17 cellular contexts compared by ENCODE assay signal in the genomic region with DNA sequence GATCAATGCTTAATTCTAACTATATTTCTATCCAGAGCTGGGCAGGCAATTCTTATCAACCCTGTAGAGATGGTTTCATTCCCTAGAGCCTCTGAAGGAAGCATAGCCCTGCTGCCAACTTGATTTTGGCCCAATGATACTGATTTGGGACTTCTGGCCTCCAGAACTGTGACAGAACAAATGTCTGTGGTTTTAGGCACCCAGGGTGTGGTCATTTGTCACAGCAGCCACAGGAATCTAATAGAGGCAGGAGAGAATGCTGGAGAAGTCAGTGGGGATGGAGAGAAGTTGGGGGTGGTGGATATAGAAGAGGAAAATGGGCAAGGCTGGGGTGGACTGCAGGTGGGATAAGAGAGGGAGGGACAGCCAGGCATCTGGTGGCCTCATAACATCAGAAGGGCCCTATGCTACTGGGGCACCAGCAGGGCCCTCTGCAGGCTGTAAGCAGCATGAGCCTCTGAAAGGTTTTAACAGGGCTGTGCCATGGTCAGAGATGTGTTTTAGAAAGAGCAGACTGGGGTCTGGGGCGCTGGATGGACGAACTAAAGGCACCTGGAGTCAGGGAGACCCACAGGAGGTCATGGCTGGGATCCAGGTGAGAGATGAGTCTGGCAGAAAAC. TPM values are rescaled to one million over a fixed set of nuclear protein-coding genes. Genes with fewer than 3 reads are reported as not detected.
DNase-seq lines count a peak whose midpoint lies in the region; ATAC-seq and TF ChIP-seq lines count a peak whose summit lies in the region.
"Had no signal": no experiment of that assay in that cellular context is flagged by ENCODE, and none has a peak within 500 bp of the region (broad histone marks: within the 10 kb centered on the region; RNA-seq: fewer than 3 reads in every experiment).

No MANE protein-coding gene starts in this region.

- H3K9me3 Mint-ChIP-seq in activated T-helper 17 cell treated with anti-CD3 and anti-CD28 coated beads, Interleukin-2, amount 50 U/mL, for 72 hours, result no peaks in the 10 kb centered on the region
- H3K9me3 Mint-ChIP-seq: activated CD4-positive, alpha-beta memory T cell treated with anti-CD3 and anti-CD28 coated beads for 36 hours; activated T-cell treated with anti-CD3 and anti-CD28 coated beads, Interleukin-2, amount 50 U/mL, for 4 hours had no signal

- ATAC-seq in HCT116 (peak; percentile 66), right cardiac atrium (no peak)
- ATAC-seq in activated T-helper 17 cell treated with anti-CD3 and anti-CD28 coated beads, Interleukin-2, amount 50 U/mL, for 72 hours (replicated peaks), result no peak
- ATAC-seq: activated T-cell treated with anti-CD3 and anti-CD28 coated beads, Interleukin-2, amount 50 U/mL, for 4 hours; sciatic nerve had no signal

- no peak for TF ChIP-seq POLR2A in HCT116 (IDR thresholded peaks at IDR 0.05; ENCODE audit: borderline replicate concordance, extremely low read depth, insufficient read depth, insufficient read length)

- H3K4me3 ChIP-seq in BLaER1 treated with 17β-estradiol and CSF1 and Interleukin-3, amounts not matched to agents 10 nM and 100 nM, result no peak overlapping the region
- H3K4me3 ChIP-seq in HCT116 (replicated peaks in 1 of 2; ENCODE audit: low read depth in 1 of 2, low read length in 2 of 2) (no peak overlapping the region), right cardiac atrium (ENCODE audit: low read length) (no peak overlapping the region)
- H3K4me3 ChIP-seq: cardiac muscle cell, esophagus muscularis mucosa, vagina had no signal

- no TSS peak for BruUV-seq in HCT116 (replicated peaks; lab: Mats Ljungman, UMichigan)

- intact Hi-C loops in HCT116 (cut with micrococcal nuclease), result no loop called here
- intact Hi-C loops in right cardiac atrium (cut with DNase I), result no loop called here

- TF ChIP-seq RAD21 in HCT116 (IDR thresholded peaks at IDR 0.05; ENCODE audit: low read depth), result no peak

- no peaks in the 10 kb centered on the region; a peak in 2 of 22 replicates for H4K20me1 ChIP-seq in BLaER1 treated with 17β-estradiol and CSF1 and Interleukin-3, amounts not matched to agents 10 nM and 100 nM
- H4K20me1 ChIP-seq in HCT116 (ENCODE audit: insufficient read depth), result no peaks in the 10 kb centered on the region

- no peaks in the 10 kb centered on the region for H3K79me2 ChIP-seq in HCT116 (ENCODE audit: insufficient read depth, low read length)

- H3K27me3 Mint-ChIP-seq in activated T-helper 17 cell treated with anti-CD3 and anti-CD28 coated beads, Interleukin-2, amount 50 U/mL, for 72 hours, result no peaks in the 10 kb centered on the region
- H3K27me3 Mint-ChIP-seq: activated CD4-positive, alpha-beta memory T cell treated with anti-CD3 and anti-CD28 coated beads for 36 hours had no signal

- H3K9ac ChIP-seq in BLaER1 treated with 17β-estradiol and CSF1 and Interleukin-3, amounts not matched to agents 10 nM and 100 nM, result peak overlapping the region in 1 of 11 experiments; percentile 24; a peak in 1 of 22 replicates
- no peak overlapping the region for H3K9ac ChIP-seq in HCT116 (ENCODE audit: low read length)
- H3K9ac ChIP-seq: KMS-11 had no signal

- peak overlapping the region; percentile 10 for H3K27ac Mint-ChIP-seq in activated T-helper 17 cell treated with anti-CD3 and anti-CD28 coated beads, Interleukin-2, amount 50 U/mL, for 72 hours
- H3K27ac Mint-ChIP-seq: activated CD4-positive, alpha-beta memory T cell treated with anti-CD3 and anti-CD28 coated beads for 36 hours had no signal

- no peak overlapping the region for H3K4me3 Mint-ChIP-seq in activated T-helper 17 cell treated with anti-CD3 and anti-CD28 coated beads, Interleukin-2, amount 50 U/mL, for 72 hours
- H3K4me3 Mint-ChIP-seq: activated CD4-positive, alpha-beta memory T cell treated with anti-CD3 and anti-CD28 coated beads for 36 hours; activated T-cell treated with anti-CD3 and anti-CD28 coated beads, Interleukin-2, amount 50 U/mL, for 4 hours had no signal

- TF ChIP-seq CTCF in HCT116 (IDR thresholded peaks at IDR 0.05 in 2 of 3, conservative IDR thresholded peaks at IDR 0.05 in 1 of 3; ENCODE audit: borderline replicate concordance in 1 of 3, insufficient read depth in 1 of 3, low read depth in 2 of 3, low read length in 2 of 3), result peak in 1 of 3 experiments; percentile 26; a peak in 2 of 6 replicates

- no peaks in the 10 kb centered on the region for H3K9me3 ChIP-seq in BLaER1 treated with 17β-estradiol and CSF1 and Interleukin-3, amounts not matched to agents 10 nM and 100 nM (replicated peaks in 1 of 11)
- H3K9me3 ChIP-seq in HCT116 (ENCODE audit: control insufficient read depth in 1 of 2, insufficient read depth in 1 of 2, low read depth in 1 of 2, low read length in 2 of 2) (no peaks in the 10 kb centered on the region), right cardiac atrium (ENCODE audit: control insufficient read depth, low read length) (no peaks in the 10 kb centered on the region)
- H3K9me3 ChIP-seq: esophagus muscularis mucosa, vagina had no signal

- H3K4me1 Mint-ChIP-seq in activated T-helper 17 cell treated with anti-CD3 and anti-CD28 coated beads, Interleukin-2, amount 50 U/mL, for 72 hours, result no peaks in the 10 kb centered on the region

- peak overlapping the region in 8 of 11 experiments; percentile 22 to 59 (median 46); a peak in 12 of 22 replicates for H3K27ac ChIP-seq in BLaER1 treated with 17β-estradiol and CSF1 and Interleukin-3, amounts not matched to agents 10 nM and 100 nM
- H3K27ac ChIP-seq in HCT116 (ENCODE audit: low read depth, low read length) (no peak overlapping the region), right cardiac atrium (ENCODE audit: low read length) (no peak overlapping the region)
- H3K27ac ChIP-seq: cardiac muscle cell, esophagus muscularis mucosa, KMS-11, vagina had no signal

- H3K4me1 ChIP-seq in BLaER1 treated with 17β-estradiol and CSF1 and Interleukin-3, amounts not matched to agents 10 nM and 100 nM, result peaks cover 12 to 35% (median 26%) of the 10 kb centered on the region in 10 experiments
- H3K4me1 ChIP-seq in HCT116 (ENCODE audit: control insufficient read depth in 1 of 2, insufficient read depth in 2 of 2, low read length in 2 of 2), result peaks cover 0 to 8% of the 10 kb centered on the region in 2 experiments; a peak in 2 of 4 replicates
- H3K4me1 ChIP-seq in right cardiac atrium (ENCODE audit: control insufficient read depth, insufficient read depth, low read length), result no peaks in the 10 kb centered on the region
- H3K4me1 ChIP-seq: esophagus muscularis mucosa, vagina had no signal

- DNase-seq in HCT116 (ENCODE audit: low read depth, low spot score) (no peak), myocyte (ENCODE audit: low read depth) (peak; percentile 77), NCI-H748 treated with DMSO at 0.1 percent for 48 hours (lab: John Stamatoyannopoulos, UW) (no peak), right cardiac atrium (no peak), kidney glomerular epithelial cell (lab: John Stamatoyannopoulos, UW) (no peak)
- DNase-seq: activated CD4-positive, alpha-beta memory T cell treated with anti-CD3 and anti-CD28 coated beads for 36 hours; activated T-cell treated with anti-CD3 and anti-CD28 coated beads, Interleukin-2, amount 50 U/mL, for 4 hours; NCI-H774; stimulated activated CD4-positive, alpha-beta T cell treated with anti-CD3 and anti-CD28 coated beads, Interleukin-1b, Interleukin-23, amount 100 ng/mL, for 48 hours; T-helper 1 cell had no signal

- H3K4me2 ChIP-seq in BLaER1 treated with 17β-estradiol and CSF1 and Interleukin-3, amounts not matched to agents 10 nM and 100 nM, result peak overlapping the region in 7 of 11 experiments; percentile 11 to 78 (median 64); a peak in 13 of 22 replicates
- H3K4me2 ChIP-seq in HCT116 (ENCODE audit: low read length), result peak overlapping the region; percentile 31; the same call in 1 of the 2 replicates
- H3K4me2 ChIP-seq: KMS-11 had no signal

- RAD21 ChIA-PET in HCT116 (lab: Charles Lee; ENCODE audit: low non-redundant PET in 1 of 2, low total read pairs in 2 of 2, uncharacterized antibody in 2 of 2, unreplicated experiment in 2 of 2), result no interaction called here

- no peak overlapping the region for H2AFZ ChIP-seq in HCT116 (ENCODE audit: low read depth, low read length, poor library complexity, severe bottlenecking)

- no peaks in the 10 kb centered on the region for H3K9me2 ChIP-seq in HCT116 (ENCODE audit: insufficient read depth)

- H3K36me3 Mint-ChIP-seq in activated T-helper 17 cell treated with anti-CD3 and anti-CD28 coated beads, Interleukin-2, amount 50 U/mL, for 72 hours (ENCODE audit: low read depth), result no peaks in the 10 kb centered on the region
- H3K36me3 Mint-ChIP-seq: activated CD4-positive, alpha-beta memory T cell treated with anti-CD3 and anti-CD28 coated beads for 36 hours had no signal

- 81% methylated on average over 2 of the region's 2 CpGs for WGBS in right cardiac atrium

- no peaks in the 10 kb centered on the region for H3K36me3 ChIP-seq in BLaER1 treated with 17β-estradiol and CSF1 and Interleukin-3, amounts not matched to agents 10 nM and 100 nM
- no peaks in the 10 kb centered on the region for H3K36me3 ChIP-seq in HCT116 (ENCODE audit: control insufficient read depth in 1 of 2, insufficient read depth in 2 of 2, low read length in 2 of 2)
- H3K36me3 ChIP-seq: cardiac muscle cell, esophagus muscularis mucosa, vagina had no signal

- H3K27me3 ChIP-seq in BLaER1 treated with 17β-estradiol and CSF1 and Interleukin-3, amounts not matched to agents 10 nM and 100 nM, result no peaks in the 10 kb centered on the region
- no peaks in the 10 kb centered on the region for H3K27me3 ChIP-seq in HCT116 (ENCODE audit: insufficient read depth, low read length)
- no peaks in the 10 kb centered on the region for H3K27me3 ChIP-seq in right cardiac atrium (ENCODE audit: control insufficient read depth, insufficient read depth)
- H3K27me3 ChIP-seq: cardiac muscle cell, esophagus muscularis mucosa, vagina had no signal

- POLR2A ChIA-PET in HCT116 (lab: Charles Lee), result no interaction called here

- CTCF ChIA-PET in HCT116 (lab: Charles Lee), result no interaction called here

TF ChIP-seq in HCT116, 20 proteins besides CTCF, POLR2A, EP300 and RAD21 (continues in another document):
- TF ChIP-seq JUND (IDR thresholded peaks at IDR 0.05), result no peak

RNA-seq across cellular contexts. Expression of a gene that starts 19.8 kb away (rescaled TPM):
- total RNA-seq in HCT116 (2021; ENCODE audit: unreplicated experiment), result 47.4 TPM
- polyA plus RNA-seq in HCT116 (2012), result 42.6 and 43.2 TPM in 2 replicates
- total RNA-seq in activated T-helper 17 cell treated with anti-CD3 and anti-CD28 coated beads, Interleukin-2, amount 50 U/mL, for 72 hours, result 10 to 100 TPM; 44.4 to 75.0 TPM
- 47.9 and 50.4 TPM in 2 replicates for total RNA-seq in myocyte
- 99.2 TPM for polyA plus RNA-seq in myocyte (2012)
- 10 to 100 TPM; 39.4 to 57.9 (median 52.1) TPM for total RNA-seq in right cardiac atrium
- 67.5 TPM for polyA plus RNA-seq in right cardiac atrium

RNA-seq across cellular contexts. Expression of a gene that starts 20.1 kb away (rescaled TPM):
- total RNA-seq in HCT116 (2021; ENCODE audit: unreplicated experiment) (30.5 TPM), myocyte (22.5 and 25.7 TPM in 2 replicates), right cardiac atrium (10 to 100 TPM; 30.0 to 46.3 (median 40.0) TPM)
- 19.2 and 28.9 TPM in 2 replicates for polyA plus RNA-seq in HCT116 (2012)
- total RNA-seq in activated T-helper 17 cell treated with anti-CD3 and anti-CD28 coated beads, Interleukin-2, amount 50 U/mL, for 72 hours, result 10 to 100 TPM; 26.4 to 34.3 TPM
- 24.9 TPM for polyA plus RNA-seq in myocyte (2012)
- polyA plus RNA-seq in right cardiac atrium, result 67.9 TPM

RNA-seq across cellular contexts. Expression of a gene that starts 59.2 kb away (rescaled TPM):
- total RNA-seq in HCT116 (2021; ENCODE audit: unreplicated experiment) (2.5 TPM), myocyte (7.2 and 9.1 TPM in 2 replicates), right cardiac atrium (1 to 10 TPM; 5.1 to 8.0 (median 6.8) TPM)
- 2.1 and 3.3 TPM in 2 replicates for polyA plus RNA-seq in HCT116 (2012)
- total RNA-seq in activated T-helper 17 cell treated with anti-CD3 and anti-CD28 coated beads, Interleukin-2, amount 50 U/mL, for 72 hours, result 1 to 10 TPM; 2.3 to 4.2 TPM
- 6.5 TPM for polyA plus RNA-seq in myocyte (2012)
- 6.0 TPM for polyA plus RNA-seq in right cardiac atrium

Comparison
In these comparisons a context has a peak if more than half of its experiments do, and no peak if none do; other contexts are left out.
1. H3K27ac ChIP-seq: peak in BLaER1 treated with 17β-estradiol and CSF1 and Interleukin-3, amounts not matched to agents 10 nM and 100 nM (8 of 11); none in HCT116 (single experiment) and right cardiac atrium (single experiment).